Comparison of ENCODE assay signal across 17 cellular contexts in the genomic region with DNA sequence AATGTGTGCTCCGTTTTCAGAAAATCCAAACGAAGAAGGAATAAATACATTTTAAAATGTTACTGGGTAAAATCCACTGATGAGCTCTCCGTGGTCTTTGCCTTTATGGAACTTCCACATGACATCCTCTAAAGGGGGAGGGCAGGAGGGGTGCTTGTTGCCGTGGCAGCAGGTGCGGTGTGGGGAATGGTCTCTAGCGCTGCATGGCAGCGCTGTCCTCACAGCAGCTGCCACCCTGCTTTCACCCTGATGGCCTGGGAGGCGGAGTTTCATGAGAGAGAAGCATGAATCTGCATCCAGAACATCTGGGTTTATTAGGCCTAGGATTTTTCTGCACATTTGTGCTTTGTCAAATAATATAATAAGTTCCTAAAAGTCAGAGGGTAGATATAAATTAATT.
"Had no signal": no experiment of that assay in that cellular context is flagged by ENCODE, and none has a peak within 500 bp of the region (broad histone marks: within the 10 kb centered on the region; RNA-seq: fewer than 3 reads in every experiment).

No MANE protein-coding gene starts in this region.

- DNase-seq: activated B cell treated with CpG ODN at 0.5 μM for 24 hours; activated CD4-positive, alpha-beta memory T cell treated with anti-CD3 and anti-CD28 coated beads for 36 hours; activated CD4-positive, alpha-beta T cell treated with anti-CD3 and anti-CD28 coated beads for 4 hours; activated naive CD4-positive, alpha-beta T cell; activated naive CD8-positive, alpha-beta T cell treated with anti-CD3 and anti-CD28 coated beads for 36 hours; activated T-cell treated with anti-CD3 and anti-CD28 coated beads for 4 hours; amniotic stem cell; effector memory CD8-positive, alpha-beta T cell; islet precursor cell; left colon; lower lobe of right lung; natural killer cell; nucleus accumbens; stimulated activated CD8-positive, alpha-beta memory T cell treated with anti-CD3 and anti-CD28 coated beads, Interleukin-4, amount 100 ng/mL, for 48 hours; stimulated activated naive CD4-positive, alpha-beta T cell; upper lobe of right lung had no signal

- H3K4me1 Mint-ChIP-seq: activated B cell treated with CpG ODN at 0.5 μM for 24 hours; activated naive CD8-positive, alpha-beta T cell treated with anti-CD3 and anti-CD28 coated beads for 36 hours; natural killer cell had no signal

- H3K36me3 Mint-ChIP-seq: activated naive CD8-positive, alpha-beta T cell treated with anti-CD3 and anti-CD28 coated beads for 36 hours; natural killer cell had no signal

- H3K27ac Mint-ChIP-seq: activated B cell treated with CpG ODN at 0.5 μM for 24 hours; activated CD4-positive, alpha-beta memory T cell treated with anti-CD3 and anti-CD28 coated beads for 36 hours; activated naive CD8-positive, alpha-beta T cell treated with anti-CD3 and anti-CD28 coated beads for 36 hours; dendritic cell treated with granulocyte-macrophage colony-stimulating factor and Interleukin-4, amounts not matched to agents 40 ng/mL and 50 ng/mL, for 4 days; effector memory CD8-positive, alpha-beta T cell; natural killer cell had no signal

- ATAC-seq: effector memory CD8-positive, alpha-beta T cell; left colon; lower lobe of right lung; natural killer cell; upper lobe of right lung had no signal

- H3K4me3 Mint-ChIP-seq: activated B cell treated with CpG ODN at 0.5 μM for 24 hours; activated CD4-positive, alpha-beta memory T cell treated with anti-CD3 and anti-CD28 coated beads for 36 hours; activated naive CD8-positive, alpha-beta T cell treated with anti-CD3 and anti-CD28 coated beads for 36 hours; dendritic cell treated with granulocyte-macrophage colony-stimulating factor and Interleukin-4, amounts not matched to agents 40 ng/mL and 50 ng/mL, for 4 days; effector memory CD8-positive, alpha-beta T cell; natural killer cell had no signal

- H3K27me3 Mint-ChIP-seq: activated B cell treated with CpG ODN at 0.5 μM for 24 hours; activated CD4-positive, alpha-beta memory T cell treated with anti-CD3 and anti-CD28 coated beads for 36 hours; activated naive CD8-positive, alpha-beta T cell treated with anti-CD3 and anti-CD28 coated beads for 36 hours; dendritic cell treated with granulocyte-macrophage colony-stimulating factor and Interleukin-4, amounts not matched to agents 40 ng/mL and 50 ng/mL, for 4 days; effector memory CD8-positive, alpha-beta T cell had no signal
